24 cellular contexts compared by ENCODE assay signal in the genomic region with DNA sequence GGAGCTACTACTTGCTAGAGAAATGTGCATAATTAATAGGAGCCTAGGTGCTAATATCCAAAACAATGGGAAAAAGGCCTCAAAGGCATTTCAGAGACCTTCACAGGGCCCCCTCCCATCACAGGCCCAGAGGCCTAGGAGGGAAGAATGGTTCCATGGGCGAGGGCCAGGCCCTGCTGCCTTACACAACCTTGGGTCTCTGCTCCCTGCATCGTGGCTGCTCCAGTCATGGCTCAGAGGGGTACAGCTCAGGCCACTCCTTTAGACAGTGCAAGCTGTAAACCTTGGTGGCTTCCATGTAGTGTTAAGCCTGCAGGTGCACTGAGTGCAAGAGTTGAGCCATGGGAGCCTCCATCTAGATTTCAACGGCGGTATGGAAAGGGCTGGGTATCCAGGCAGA.
"Had no signal": no experiment of that assay in that cellular context is flagged by ENCODE, and none has a peak within 500 bp of the region (broad histone marks: within the 10 kb centered on the region; RNA-seq: fewer than 3 reads in every experiment).

No MANE protein-coding gene starts in this region.

- DNase-seq: colonic mucosa; cortex of kidney; dermis blood vessel endothelial cell; dorsolateral prefrontal cortex; effector CD4-positive, alpha-beta T cell; effector CD8-positive, alpha-beta T cell; effector memory CD4-positive, alpha-beta T cell; effector memory CD8-positive, alpha-beta T cell; endodermal cell; erythroblast; foreskin fibroblast; foreskin keratinocyte; foreskin melanocyte; gastrocnemius medialis; glutamatergic neuron; head of caudate nucleus; heart left ventricle; heart right ventricle had no signal

- H3K27ac Mint-ChIP-seq: dendritic cell treated with granulocyte-macrophage colony-stimulating factor and Interleukin-4, amounts not matched to agents 40 ng/mL and 50 ng/mL, for 4 days; effector memory CD8-positive, alpha-beta T cell; endodermal cell had no signal

- ATAC-seq: effector memory CD8-positive, alpha-beta T cell; esophagus mucosa; foreskin keratinocyte; gastrocnemius medialis; gastroesophageal sphincter; heart left ventricle; heart right ventricle had no signal

- H3K27ac ChIP-seq: colonic mucosa, coronary artery, dorsolateral prefrontal cortex, epithelial cell of prostate, esophagus muscularis mucosa, foreskin keratinocyte, gastrocnemius medialis, gastroesophageal sphincter, heart left ventricle, heart right ventricle had no signal

- H3K36me3 ChIP-seq: colonic mucosa, esophagus muscularis mucosa, gastrocnemius medialis, gastroesophageal sphincter, heart left ventricle, heart right ventricle had no signal

- H3K27me3 ChIP-seq: colonic mucosa, dorsolateral prefrontal cortex, esophagus muscularis mucosa, foreskin keratinocyte, gastrocnemius medialis, gastroesophageal sphincter, heart left ventricle, heart right ventricle had no signal

- H3K27me3 Mint-ChIP-seq: dendritic cell treated with granulocyte-macrophage colony-stimulating factor and Interleukin-4, amounts not matched to agents 40 ng/mL and 50 ng/mL, for 4 days; effector memory CD8-positive, alpha-beta T cell had no signal

- H3K9me3 ChIP-seq: colonic mucosa, gastrocnemius medialis had no signal

- H3K4me3 Mint-ChIP-seq: dendritic cell treated with granulocyte-macrophage colony-stimulating factor and Interleukin-4, amounts not matched to agents 40 ng/mL and 50 ng/mL, for 4 days; effector memory CD8-positive, alpha-beta T cell; endodermal cell had no signal

- H3K4me3 ChIP-seq: colonic mucosa, coronary artery, dorsolateral prefrontal cortex, esophagus muscularis mucosa, gastrocnemius medialis, gastroesophageal sphincter, heart left ventricle, heart right ventricle had no signal

- H3K4me1 ChIP-seq: colonic mucosa, esophagus muscularis mucosa, foreskin keratinocyte, gastrocnemius medialis, gastroesophageal sphincter, heart left ventricle, heart right ventricle had no signal

- H3K4me1 Mint-ChIP-seq: endodermal cell had no signal
